In genomic region chr3:150540297-150540696, GRCh38 we compare ENCODE assay signal across 31 cellular contexts.
"Had no signal": no experiment of that assay in that cellular context is flagged by ENCODE, and none has a peak within 500 bp of the region (broad histone marks: within the 10 kb centered on the region; RNA-seq: fewer than 3 reads in every experiment).

No MANE protein-coding gene starts in this region.

- H3K4me3 ChIP-seq: ovary, psoas muscle, skin epidermis, smooth muscle cell, spleen, stomach, thoracic aorta, thyroid gland, tibial nerve, upper lobe of left lung, vagina had no signal

- H3K9me3 Mint-ChIP-seq: naive thymus-derived CD8-positive, alpha-beta T cell; natural killer cell treated with Interleukin-12 subunit alpha and Interleukin-12 subunit beta and Interleukin-15 and Interleukin-18, amount 100 ng/mL, for 72 hours; nephron progenitor cell; neural crest cell; stimulated activated effector memory CD8-positive, alpha-beta T cell treated with anti-CD3 and anti-CD28 coated beads, Interleukin-12 subunit alpha, Interleukin-12 subunit beta, amount 100 ng/mL, for 72 hours; stimulated activated naive B cell treated with anti-CD40 and anti-IgM and Interleukin-4, amounts not matched to agents 10 μg/mL and 1 μg/mL and 100 μg/mL, for 72 hours; stimulated activated naive CD8-positive, alpha-beta T cell treated with anti-CD3 and anti-CD28 coated beads, Interleukin-15, Interleukin-2, amounts not matched to agents 100 ng/mL and 50 ng/mL, for 24 hours had no signal

- H3K9me3 ChIP-seq: ovary, psoas muscle, spleen, stomach, thoracic aorta, thyroid gland, tibial nerve, upper lobe of left lung, vagina had no signal

- H3K9ac ChIP-seq: parathyroid adenoma had no signal

- DNase-seq: naive thymus-derived CD8-positive, alpha-beta T cell; nephron progenitor cell; occipital lobe; ovary; posterior cingulate gyrus; psoas muscle; right cardiac atrium; spleen; stimulated activated CD4-positive, alpha-beta T cell treated with anti-CD3 and anti-CD28 coated beads, Interleukin-12 subunit alpha, Interleukin-12 subunit beta, amount 100 ng/mL, for 4 hours; stimulated activated CD4-positive, alpha-beta T cell treated with anti-CD3 and anti-CD28 coated beads, Interleukin-2, amount 100 ng/mL, for 24 hours; stimulated activated CD4-positive, alpha-beta T cell treated with anti-CD3 and anti-CD28 coated beads, Interleukin-2, amount 100 ng/mL, for 48 hours; stimulated activated CD4-positive, alpha-beta T cell treated with anti-CD3 and anti-CD28 coated beads, Interleukin-4, amount 100 ng/mL, for 24 hours; stimulated activated naive B cell treated with anti-CD40 and anti-IgM and Interleukin-4, amounts not matched to agents 10 μg/mL and 1 μg/mL and 100 μg/mL, for 72 hours; stimulated activated naive CD4-positive, alpha-beta T cell treated with Interleukin-2 at 50 U/mL for 16 hours; stomach; thyroid gland; trophoblast cell; upper lobe of left lung had no signal

- H3K4me3 Mint-ChIP-seq: naive thymus-derived CD8-positive, alpha-beta T cell; natural killer cell treated with Interleukin-12 subunit alpha and Interleukin-12 subunit beta and Interleukin-15 and Interleukin-18, amount 100 ng/mL, for 72 hours; nephron progenitor cell; neural crest cell; stimulated activated effector memory CD8-positive, alpha-beta T cell treated with anti-CD3 and anti-CD28 coated beads, Interleukin-12 subunit alpha, Interleukin-12 subunit beta, amount 100 ng/mL, for 72 hours; stimulated activated naive B cell treated with anti-CD40 and anti-IgM and Interleukin-4, amounts not matched to agents 10 μg/mL and 1 μg/mL and 100 μg/mL, for 72 hours; stimulated activated naive CD8-positive, alpha-beta T cell treated with anti-CD3 and anti-CD28 coated beads, Interleukin-15, Interleukin-2, amounts not matched to agents 100 ng/mL and 50 ng/mL, for 24 hours had no signal

- H3K36me3 ChIP-seq: ovary, tibial nerve, vagina had no signal

- H3K27me3 Mint-ChIP-seq: naive thymus-derived CD8-positive, alpha-beta T cell; natural killer cell treated with Interleukin-12 subunit alpha and Interleukin-12 subunit beta and Interleukin-15 and Interleukin-18, amount 100 ng/mL, for 72 hours; progenitor cell of endocrine pancreas; stimulated activated naive B cell treated with anti-CD40 and anti-IgM and Interleukin-4, amounts not matched to agents 10 μg/mL and 1 μg/mL and 100 μg/mL, for 72 hours; stimulated activated naive CD8-positive, alpha-beta T cell treated with anti-CD3 and anti-CD28 coated beads, Interleukin-15, Interleukin-2, amounts not matched to agents 100 ng/mL and 50 ng/mL, for 24 hours had no signal

- H3K4me2 ChIP-seq: smooth muscle cell had no signal

- FAIRE-seq: urothelium cell line had no signal

- H3K27me3 ChIP-seq: ovary, spleen, stomach, thyroid gland, tibial nerve, upper lobe of left lung, vagina had no signal

- ATAC-seq: naive thymus-derived CD8-positive, alpha-beta T cell; natural killer cell treated with Interleukin-12 subunit alpha and Interleukin-12 subunit beta and Interleukin-15 and Interleukin-18, amount 100 ng/mL, for 72 hours; psoas muscle; right cardiac atrium; sciatic nerve; stimulated activated effector memory CD8-positive, alpha-beta T cell treated with anti-CD3 and anti-CD28 coated beads, Interleukin-12 subunit alpha, Interleukin-12 subunit beta, amount 100 ng/mL, for 72 hours; stimulated activated naive B cell treated with anti-CD40 and anti-IgM and Interleukin-4, amounts not matched to agents 10 μg/mL and 1 μg/mL and 100 μg/mL, for 72 hours had no signal

- H3K27ac ChIP-seq: parathyroid adenoma, psoas muscle, skin epidermis, thoracic aorta, thyroid gland, vagina had no signal

- H2AFZ ChIP-seq: parathyroid adenoma had no signal

- H3K27ac Mint-ChIP-seq: nephron progenitor cell; progenitor cell of endocrine pancreas; stimulated activated naive B cell treated with anti-CD40 and anti-IgM and Interleukin-4, amounts not matched to agents 10 μg/mL and 1 μg/mL and 100 μg/mL, for 72 hours; stimulated activated naive CD8-positive, alpha-beta T cell treated with anti-CD3 and anti-CD28 coated beads, Interleukin-15, Interleukin-2, amounts not matched to agents 100 ng/mL and 50 ng/mL, for 24 hours had no signal
